8 cellular contexts compared by ENCODE assay signal in genomic region chr17:80453980-80454556, GRCh38. TPM values are rescaled to one million over a fixed set of nuclear protein-coding genes. Genes with fewer than 3 reads are reported as not detected.
DNase-seq lines count a peak whose midpoint lies in the region; ATAC-seq and TF ChIP-seq lines count a peak whose summit lies in the region.

No MANE protein-coding gene starts in this region.

- no peaks in the 10 kb centered on the region for H3K27me3 ChIP-seq in PC-9 (ENCODE audit: insufficient read depth, low read depth)
- no peaks in the 10 kb centered on the region for H3K27me3 ChIP-seq in trophoblast cell (ENCODE audit: insufficient read depth, low read length)

- H3K79me2 ChIP-seq in PC-9 (ENCODE audit: low read depth) (0 out of 2 replicates have a peak, but pooled peaks cover 5% of the 10 kb centered on the region), trophoblast cell (ENCODE audit: control insufficient read depth, insufficient read depth, low read length, poor library complexity) (peaks cover 7% of the 10 kb centered on the region)

- H3F3A ChIP-seq in PC-9 (ENCODE audit: insufficient read depth, low read depth) = no peaks in the 10 kb centered on the region

- ATAC-seq in HG03571 (IDR thresholded peaks at IDR 0.05; ENCODE audit: unreplicated experiment) (no peak), GM19328 (IDR thresholded peaks at IDR 0.05; ENCODE audit: unreplicated experiment) (no peak)

- DNase-seq in GM19240 (ENCODE audit: insufficient read length, low spot score) (peak; percentile 44), PC-9 (no peak), epithelial cell of proximal tubule (ENCODE audit: low read depth) (no peak), trophoblast cell (no peak), C1 segment of cervical spinal cord (lab: John Stamatoyannopoulos, UW) (no peak), SHP77 (lab: John Stamatoyannopoulos, UW) (no peak)

- H3K36me3 ChIP-seq in PC-9 (ENCODE audit: low read depth) = no peaks in the 10 kb centered on the region
- H3K36me3 ChIP-seq in trophoblast cell (ENCODE audit: control insufficient read depth in 1 of 2, insufficient read depth in 2 of 2, low read length in 2 of 2) = no peaks in the 10 kb centered on the region

- H3K27ac ChIP-seq in PC-9 (peak overlapping the region; percentile 67), trophoblast cell (ENCODE audit: low read depth, low read length) (peak overlapping the region; percentile 61)

- no peaks in the 10 kb centered on the region for H3K9me2 ChIP-seq in PC-9 (ENCODE audit: insufficient read depth)

- POLR2A ChIA-PET in PC-9 (lab: Charles Lee; ENCODE audit: unreplicated experiment) = interaction anchor here (0.5 to 1.2 kb wide), 7 partner anchors 21 to 1053 kb away, joined by 3 to 11 read pairs (median 6); partner anchors contain the start of gene CEP131

- H3K4me1 ChIP-seq in PC-9 (replicated peaks; ENCODE audit: insufficient read depth) (peaks cover 15% of the 10 kb centered on the region), trophoblast cell (ENCODE audit: control insufficient read depth in 1 of 2, insufficient read depth in 2 of 2, low read length in 2 of 2) (peaks cover 5 to 7% of the 10 kb centered on the region in 2 experiments)

- no peak overlapping the region for H3K23ac ChIP-seq in trophoblast cell (ENCODE audit: low read length)

- H4K20me1 ChIP-seq in PC-9 (ENCODE audit: insufficient read depth) = no peaks in the 10 kb centered on the region

- peak overlapping the region; percentile 51 for H2AK5ac ChIP-seq in trophoblast cell (ENCODE audit: low read length)

- H4K91ac ChIP-seq in trophoblast cell (ENCODE audit: low read depth, low read length) = peak overlapping the region; percentile 91

- peaks cover 11% of the 10 kb centered on the region for H3K79me1 ChIP-seq in trophoblast cell (ENCODE audit: low read length)

- no peak overlapping the region for H2BK12ac ChIP-seq in trophoblast cell (ENCODE audit: low read length)

- H2AFZ ChIP-seq in PC-9 (peak overlapping the region; percentile 78; the same call in 1 of the 2 replicates), trophoblast cell (ENCODE audit: insufficient read depth, low read length, poor library complexity) (peak overlapping the region; percentile 65)

- peak overlapping the region; percentile 35 for H3K4ac ChIP-seq in trophoblast cell (ENCODE audit: low read depth, low read length)

- peak overlapping the region; percentile 59 for H2BK120ac ChIP-seq in trophoblast cell (ENCODE audit: insufficient read depth, low read length, poor library complexity)

- TF ChIP-seq CTCF in PC-9 (conservative IDR thresholded peaks at IDR 0.05) (no peak), epithelial cell of proximal tubule (conservative IDR thresholded peaks at IDR 0.05; ENCODE audit: low read depth, low read length) (no peak)

- no peaks in the 10 kb centered on the region for H3K9me3 ChIP-seq in PC-9 (ENCODE audit: insufficient read depth, low read depth)
- H3K9me3 ChIP-seq in trophoblast cell (ENCODE audit: insufficient read depth, low read depth, low read length) = peaks cover 6% of the 10 kb centered on the region

- intact Hi-C loops in PC-9 (cut with micrococcal nuclease; ENCODE audit: unreplicated experiment) = no loop called here

- CTCF ChIA-PET in PC-9 (lab: Charles Lee) = interaction anchor here (0.6 kb wide), 1 partner anchor 40 kb away, joined by 3 read pairs; no protein-coding TSS in a partner anchor

- peak overlapping the region; percentile 94 for H4K8ac ChIP-seq in trophoblast cell (ENCODE audit: low read depth, low read length)

- H3K4me3 ChIP-seq in PC-9 (peak overlapping the region; percentile 69), epithelial cell of proximal tubule (ENCODE audit: low read depth, low read length) (peak overlapping the region; percentile 89), trophoblast cell (ENCODE audit: low read depth, low read length) (peak overlapping the region; percentile 84)

- BruUV-seq in PC-9 (replicated peaks; lab: Mats Ljungman, UMichigan) = TSS peak; percentile 68

- H3K14ac ChIP-seq in trophoblast cell (ENCODE audit: low read length) = peak overlapping the region; percentile 90

- peak overlapping the region; percentile 83 for H3K4me2 ChIP-seq in PC-9
- peak overlapping the region; percentile 93 for H3K4me2 ChIP-seq in trophoblast cell (ENCODE audit: low read length)

- H3K18ac ChIP-seq in trophoblast cell (ENCODE audit: low read length) = peak overlapping the region; percentile 27

- H2BK5ac ChIP-seq in trophoblast cell (ENCODE audit: low read depth, low read length, poor library complexity) = peak overlapping the region; percentile 60

- no CpG with 5 or more reads among the region's 37 CpGs for WGBS in trophoblast cell (ENCODE audit: extremely low coverage, insufficient coverage, insufficient read length)

- peak overlapping the region; percentile 75 for H4K12ac ChIP-seq in trophoblast cell (ENCODE audit: low read depth, low read length)

- peak overlapping the region; percentile 98 for H3K9ac ChIP-seq in trophoblast cell (ENCODE audit: low read length)

RNA-seq across cellular contexts. Expression of gene NPTX1, which starts 22.3 kb away (rescaled TPM):
- 6.1 and 6.9 TPM in 2 replicates for total RNA-seq in PC-9 (2021)
- 0.07 TPM in 1 of 2 replicates, not detected in the other for total RNA-seq in epithelial cell of proximal tubule
- polyA plus RNA-seq in trophoblast cell (2013) = 0.06 and 0.14 TPM in 2 replicates

RNA-seq across cellular contexts. Expression of gene ENDOV, which starts 39.1 kb away (rescaled TPM):
- total RNA-seq in PC-9 (2021) = 50.3 and 84.8 TPM in 2 replicates
- 8.5 and 13.5 TPM in 2 replicates for total RNA-seq in epithelial cell of proximal tubule
- polyA plus RNA-seq in trophoblast cell (2013) = 18.5 and 18.8 TPM in 2 replicates
